In genomic region chr1:15523104-15523921, GRCh38 we compare ENCODE assay signal across 1 cellular context.
TF ChIP-seq lines count a peak whose summit lies in the region.

No MANE protein-coding gene starts in this region.

TF ChIP-seq in GM23338, 12 proteins besides CTCF, POLR2A, EP300 and RAD21 (continued from another document):
- TF ChIP-seq REST (IDR thresholded peaks at IDR 0.05; ENCODE audit: unreplicated experiment), result no peak
- TF ChIP-seq EZH2 (IDR thresholded peaks at IDR 0.05; ENCODE audit: low read depth, unreplicated experiment), result no peak
- TF ChIP-seq EZH2phosphoT487 (IDR thresholded peaks at IDR 0.05; ENCODE audit: unreplicated experiment), result no peak
- no peak for TF ChIP-seq JUNB (IDR thresholded peaks at IDR 0.05; ENCODE audit: unreplicated experiment)
- no peak for TF ChIP-seq CREB1 (CRISPR knock-in tag; IDR thresholded peaks at IDR 0.05; ENCODE audit: low read depth)
TF ChIP-seq in GM23338: peak in this region for 0.
